Comparison of ENCODE assay signal across 1 cellular context in the genomic region with DNA sequence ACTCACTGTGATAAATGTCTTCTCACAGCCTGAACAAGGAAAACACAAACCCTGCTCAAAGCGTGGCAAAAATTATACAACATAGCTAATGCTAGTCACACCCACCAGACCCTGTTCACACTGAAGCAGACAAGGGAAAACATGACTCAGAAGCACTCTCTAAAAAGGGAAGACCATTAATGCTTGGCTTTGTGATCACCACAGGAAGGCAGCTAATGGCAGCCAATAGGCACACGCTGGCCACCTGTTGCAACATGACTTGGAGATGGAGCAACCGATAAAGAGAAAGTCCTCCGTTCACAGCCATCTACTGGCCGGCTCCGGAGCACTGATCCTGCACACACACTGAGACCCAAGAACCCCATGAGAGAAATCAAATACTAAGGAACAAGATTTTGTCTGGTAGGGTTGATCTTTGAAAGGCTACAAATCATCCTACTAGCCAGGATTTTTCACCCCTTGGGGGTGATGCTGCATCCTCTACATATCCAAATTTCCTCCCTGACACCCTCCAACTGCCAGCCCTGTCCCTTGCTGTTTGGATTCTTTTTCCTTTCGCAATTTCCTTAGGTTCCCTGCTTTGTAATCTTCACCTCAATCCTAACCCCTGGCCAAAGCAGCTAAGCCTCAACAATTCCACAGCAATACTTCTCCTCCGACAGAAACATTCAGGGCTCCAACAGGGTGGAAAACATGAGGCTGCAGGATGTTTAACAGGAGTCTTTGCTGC.
TF ChIP-seq lines count a peak whose summit lies in the region.

No MANE protein-coding gene starts in this region.

TF ChIP-seq in HepG2, 621 proteins besides CTCF, POLR2A, EP300 and RAD21 (continued from another document):
- TF ChIP-seq, protein P1, sequence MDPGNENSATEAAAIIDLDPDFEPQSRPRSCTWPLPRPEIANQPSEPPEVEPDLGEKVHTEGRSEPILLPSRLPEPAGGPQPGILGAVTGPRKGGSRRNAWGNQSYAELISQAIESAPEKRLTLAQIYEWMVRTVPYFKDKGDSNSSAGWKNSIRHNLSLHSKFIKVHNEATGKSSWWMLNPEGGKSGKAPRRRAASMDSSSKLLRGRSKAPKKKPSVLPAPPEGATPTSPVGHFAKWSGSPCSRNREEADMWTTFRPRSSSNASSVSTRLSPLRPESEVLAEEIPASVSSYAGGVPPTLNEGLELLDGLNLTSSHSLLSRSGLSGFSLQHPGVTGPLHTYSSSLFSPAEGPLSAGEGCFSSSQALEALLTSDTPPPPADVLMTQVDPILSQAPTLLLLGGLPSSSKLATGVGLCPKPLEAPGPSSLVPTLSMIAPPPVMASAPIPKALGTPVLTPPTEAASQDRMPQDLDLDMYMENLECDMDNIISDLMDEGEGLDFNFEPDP (CRISPR knock-in tag; conservative IDR thresholded peaks at IDR 0.05), result no peak
- peak; percentile 55 for TF ChIP-seq SALL1 (CRISPR knock-in tag; IDR thresholded peaks at IDR 0.05)
- 0 out of 2 replicates have a peak, but pooled peaks have one; percentile 31 for TF ChIP-seq HNF4A (CRISPR knock-in tag; IDR thresholded peaks at IDR 0.05)
- TF ChIP-seq CREB1 (IDR thresholded peaks at IDR 0.05), result no peak; the same call in 1 of the 2 replicates
- TF ChIP-seq CREB1 (CRISPR knock-in tag; IDR thresholded peaks at IDR 0.05), result peak; percentile 65; the same call in 1 of the 2 replicates
- TF ChIP-seq ATF7-NPFF (CRISPR knock-in tag; IDR thresholded peaks at IDR 0.05; ENCODE audit: low read depth), result no peak
- 0 out of 2 replicates have a peak, but pooled peaks have one; percentile 29 for TF ChIP-seq ZNF143 (CRISPR knock-in tag; IDR thresholded peaks at IDR 0.05)
- TF ChIP-seq FOXA3 (CRISPR knock-in tag; IDR thresholded peaks at IDR 0.05), result peak; percentile 29; the same call in 1 of the 2 replicates
- peak; percentile 71 for TF ChIP-seq KAT8 (CRISPR knock-in tag; IDR thresholded peaks at IDR 0.05)
- TF ChIP-seq MATR3 (CRISPR knock-in tag; IDR thresholded peaks at IDR 0.05), result no peak
- peak; percentile 41; the same call in 1 of the 2 replicates for TF ChIP-seq ELF1 (CRISPR knock-in tag; IDR thresholded peaks at IDR 0.05)
- TF ChIP-seq PHF21A (CRISPR knock-in tag; IDR thresholded peaks at IDR 0.05), result peak; percentile 69; the same call in 1 of the 2 replicates
- TF ChIP-seq NCOA2 (CRISPR knock-in tag; IDR thresholded peaks at IDR 0.05), result peak; percentile 16; the same call in 1 of the 2 replicates
TF ChIP-seq in HepG2: peak in this region for 152.
